In genomic region chr9:6428940-6429889, GRCh38 we compare ENCODE assay signal across 9 cellular contexts. TPM values are rescaled to one million over a fixed set of nuclear protein-coding genes. Genes with fewer than 3 reads are reported as not detected.
DNase-seq lines count a peak whose midpoint lies in the region; ATAC-seq lines count a peak whose summit lies in the region.
"Had no signal": no experiment of that assay in that cellular context is flagged by ENCODE, and none has a peak within 500 bp of the region (broad histone marks: within the 10 kb centered on the region; RNA-seq: fewer than 3 reads in every experiment).

No MANE protein-coding gene starts in this region.

- H4K20me1 ChIP-seq in BLaER1, result peaks cover 100% of the 10 kb centered on the region

- peaks cover 86% of the 10 kb centered on the region for H3K4me1 Mint-ChIP-seq in activated T-helper 1 cell treated with anti-CD3 and anti-CD28 coated beads, Interleukin-12 subunit alpha, Interleukin-12 subunit beta, Interleukin-2, Interleukin-4 antibody, amounts not matched to agents 30 ng/mL and 10 ng/mL and 1 ng/mL, durations not matched to agents 14 hours and 24 hours and 36 hours (ENCODE audit: low read depth)

- H3K27me3 ChIP-seq in BLaER1, result no peaks in the 10 kb centered on the region

- peak overlapping the region; percentile 43; the same call in 1 of the 2 replicates for H3K27ac ChIP-seq in BLaER1

- peaks cover 31% of the 10 kb centered on the region for H3K36me3 Mint-ChIP-seq in activated T-helper 1 cell treated with anti-CD3 and anti-CD28 coated beads, Interleukin-12 subunit alpha, Interleukin-12 subunit beta, Interleukin-2, Interleukin-4 antibody, amounts not matched to agents 30 ng/mL and 10 ng/mL and 1 ng/mL, durations not matched to agents 14 hours and 24 hours and 36 hours (ENCODE audit: low read depth)

- no peak overlapping the region for H3K4me3 ChIP-seq in BLaER1

- peak overlapping the region; percentile 46 for H3K4me3 Mint-ChIP-seq in activated T-helper 1 cell treated with anti-CD3 and anti-CD28 coated beads, Interleukin-12 subunit alpha, Interleukin-12 subunit beta, Interleukin-2, Interleukin-4 antibody, amounts not matched to agents 30 ng/mL and 10 ng/mL and 1 ng/mL, durations not matched to agents 14 hours and 24 hours and 36 hours

- peak; percentile 92 for ATAC-seq in GM19328 (IDR thresholded peaks at IDR 0.05; ENCODE audit: unreplicated experiment)
- ATAC-seq in HG03097 (IDR thresholded peaks at IDR 0.05; ENCODE audit: low FRiP score, unreplicated experiment), result peak; percentile 92

- intact Hi-C loops in activated T-helper 1 cell treated with anti-CD3 and anti-CD28 coated beads, Interleukin-12 subunit alpha, Interleukin-12 subunit beta, Interleukin-2, Interleukin-4 antibody, amounts not matched to agents 30 ng/mL and 10 ng/mL and 1 ng/mL, durations not matched to agents 14 hours and 24 hours and 36 hours (cut with micrococcal nuclease), result loop anchor here (1.0 kb wide), 2 partner anchors 11 to 16 kb away; partner anchors contain the start of gene UHRF2

- H3K9ac ChIP-seq in BLaER1, result no peak overlapping the region

- peak overlapping the region; percentile 63 for H3K4me2 ChIP-seq in BLaER1

- DNase-seq in activated T-helper 1 cell treated with anti-CD3 and anti-CD28 coated beads, Interleukin-12 subunit alpha, Interleukin-12 subunit beta, Interleukin-2, Interleukin-4 antibody, amounts not matched to agents 30 ng/mL and 10 ng/mL and 1 ng/mL, durations not matched to agents 14 hours and 24 hours and 36 hours (ENCODE audit: low spot score), result peak; percentile 40
- DNase-seq in DMS 273 treated with DMSO at 0.1 percent for 48 hours (lab: John Stamatoyannopoulos, UW), result no peak
- DNase-seq in kidney glomerular epithelial cell (lab: John Stamatoyannopoulos, UW), result no peak
- no peak for DNase-seq in cortex of kidney (lab: John Stamatoyannopoulos, UW)
- DNase-seq in NCI-H1417 treated with DMSO at 0.1 percent for 48 hours (lab: John Stamatoyannopoulos, UW), result no peak
- DNase-seq: EL had no signal

- peaks cover 55% of the 10 kb centered on the region for H3K4me1 ChIP-seq in BLaER1

- H3K9me3 Mint-ChIP-seq in activated T-helper 1 cell treated with anti-CD3 and anti-CD28 coated beads, Interleukin-12 subunit alpha, Interleukin-12 subunit beta, Interleukin-2, Interleukin-4 antibody, amounts not matched to agents 30 ng/mL and 10 ng/mL and 1 ng/mL, durations not matched to agents 14 hours and 24 hours and 36 hours, result no peaks in the 10 kb centered on the region

- no peaks in the 10 kb centered on the region for H3K27me3 Mint-ChIP-seq in activated T-helper 1 cell treated with anti-CD3 and anti-CD28 coated beads, Interleukin-12 subunit alpha, Interleukin-12 subunit beta, Interleukin-2, Interleukin-4 antibody, amounts not matched to agents 30 ng/mL and 10 ng/mL and 1 ng/mL, durations not matched to agents 14 hours and 24 hours and 36 hours (ENCODE audit: insufficient read depth)

- H3K36me3 ChIP-seq in BLaER1, result peaks cover 87% of the 10 kb centered on the region

- no peaks in the 10 kb centered on the region for H3K9me3 ChIP-seq in BLaER1

- H3K27ac Mint-ChIP-seq in activated T-helper 1 cell treated with anti-CD3 and anti-CD28 coated beads, Interleukin-12 subunit alpha, Interleukin-12 subunit beta, Interleukin-2, Interleukin-4 antibody, amounts not matched to agents 30 ng/mL and 10 ng/mL and 1 ng/mL, durations not matched to agents 14 hours and 24 hours and 36 hours, result peak overlapping the region; percentile 76

RNA-seq across cellular contexts. Expression of gene UHRF2, which starts 16.2 kb away (rescaled TPM):
- 73.0 and 77.3 TPM in 2 replicates for total RNA-seq in activated T-helper 1 cell treated with anti-CD3 and anti-CD28 coated beads, Interleukin-12 subunit alpha, Interleukin-12 subunit beta, Interleukin-2, Interleukin-4 antibody, amounts not matched to agents 30 ng/mL and 10 ng/mL and 1 ng/mL, durations not matched to agents 14 hours and 24 hours and 36 hours
